In the genomic region with DNA sequence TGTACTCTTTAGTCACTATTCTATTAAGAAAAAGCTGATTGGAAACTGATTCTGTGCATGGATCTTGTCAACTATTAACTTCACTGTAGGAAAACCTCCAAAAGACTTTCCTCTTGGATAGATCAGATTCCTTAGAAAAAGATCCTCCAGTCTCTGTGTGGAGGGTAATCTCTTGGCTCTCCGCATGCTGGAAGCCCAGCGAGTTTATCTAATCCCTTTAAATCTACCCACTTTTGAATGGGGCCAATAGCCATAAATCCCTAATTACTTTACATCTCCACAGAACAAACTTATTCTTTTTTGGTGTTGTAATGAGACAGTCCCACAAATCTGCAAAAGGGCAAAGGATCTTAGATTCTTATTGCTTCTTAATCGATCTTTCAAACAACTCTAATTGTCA, we compare ENCODE assay signal across 22 cellular contexts.
DNase-seq lines count a peak whose midpoint lies in the region; TF ChIP-seq lines count a peak whose summit lies in the region.
"Had no signal": no experiment of that assay in that cellular context is flagged by ENCODE, and none has a peak within 500 bp of the region (broad histone marks: within the 10 kb centered on the region; RNA-seq: fewer than 3 reads in every experiment).

No MANE protein-coding gene starts in this region.

- H4K8ac ChIP-seq in mesendoderm (ENCODE audit: low read depth, low read length), result no peak overlapping the region

- no peaks in the 10 kb centered on the region for H3K4me1 ChIP-seq in mesendoderm (ENCODE audit: control insufficient read depth, low read depth, low read length)
- H3K4me1 ChIP-seq in smooth muscle cell (ENCODE audit: low read depth), result no peaks in the 10 kb centered on the region
- H3K4me1 ChIP-seq: A549 had no signal

- H2AK5ac ChIP-seq in mesendoderm (ENCODE audit: low read length), result no peak overlapping the region

- H3K4me3 ChIP-seq in SK-N-MC (no peak overlapping the region), mesendoderm (ENCODE audit: low read length) (no peak overlapping the region), smooth muscle cell (no peak overlapping the region)
- H3K4me3 ChIP-seq: A549; BLaER1 treated with 17β-estradiol and CSF1 and Interleukin-3, amounts not matched to agents 10 nM and 100 nM; GM12878 had no signal

- no peak overlapping the region for H3K18ac ChIP-seq in mesendoderm (ENCODE audit: low read length)

- H3K9ac ChIP-seq in SK-N-MC (ENCODE audit: insufficient read length), result no peak overlapping the region
- H3K9ac ChIP-seq in mesendoderm (ENCODE audit: low read length), result no peak overlapping the region
- H3K9ac ChIP-seq in smooth muscle cell (ENCODE audit: low read depth), result no peak overlapping the region
- H3K9ac ChIP-seq: BLaER1 treated with 17β-estradiol and CSF1 and Interleukin-3, amounts not matched to agents 10 nM and 100 nM had no signal

- peak overlapping the region; percentile 31 for H2AFZ ChIP-seq in smooth muscle cell (ENCODE audit: low read depth)

- H3F3A ChIP-seq in smooth muscle cell (ENCODE audit: low read depth), result no peaks in the 10 kb centered on the region

- no peak overlapping the region for H3K4ac ChIP-seq in mesendoderm (ENCODE audit: low read depth, low read length)

- DNase-seq in NCI-H82 (lab: John Stamatoyannopoulos, UW) (peak; percentile 4), NCI-H82 treated with DMSO at 0.1 percent for 48 hours (lab: John Stamatoyannopoulos, UW; ENCODE audit: unreplicated experiment) (no peak), SK-N-MC (ENCODE audit: low read depth, low spot score) (no peak), mesendoderm (peak; percentile 8), smooth muscle cell (lab: John Stamatoyannopoulos, UW; ENCODE audit: unreplicated experiment) (no peak), DMS53 (lab: John Stamatoyannopoulos, UW) (no peak)
- no peak for DNase-seq in activated effector memory CD4-positive, alpha-beta T cell treated with Interleukin-2 at 50 U/mL for 16 hours
- DNase-seq in stimulated activated CD4-positive, alpha-beta T cell treated with anti-CD3 and anti-CD28 coated beads, Interleukin-4, amount 100 ng/mL, for 24 hours, result no peak
- DNase-seq: AML-193; CD4-positive, alpha-beta T cell; CD8-positive, alpha-beta T cell; DMS 273 treated with DMSO at 0.1 percent for 48 hours; DMS153; DMS79; DND-41; EL; GDM1 had no signal

- H3K4me2 ChIP-seq in mesendoderm (ENCODE audit: low read length), result no peak overlapping the region
- H3K4me2 ChIP-seq in smooth muscle cell, result no peak overlapping the region
- H3K4me2 ChIP-seq: A549; BLaER1 treated with 17β-estradiol and CSF1 and Interleukin-3, amounts not matched to agents 10 nM and 100 nM had no signal

- H3K79me2 ChIP-seq in mesendoderm (ENCODE audit: control insufficient read depth, insufficient read depth, low read length), result no peaks in the 10 kb centered on the region
- H3K79me2 ChIP-seq in smooth muscle cell (ENCODE audit: low read depth), result no peaks in the 10 kb centered on the region

- H2BK5ac ChIP-seq in mesendoderm (ENCODE audit: low read length), result no peak overlapping the region

- H3K56ac ChIP-seq in mesendoderm (ENCODE audit: low read length), result no peak overlapping the region

- H3K23ac ChIP-seq in mesendoderm (ENCODE audit: low read length), result no peak overlapping the region

- H3K27me3 ChIP-seq in mesendoderm (ENCODE audit: insufficient read depth, low read length, poor library complexity), result no peaks in the 10 kb centered on the region
- no peaks in the 10 kb centered on the region for H3K27me3 ChIP-seq in smooth muscle cell (ENCODE audit: low read depth)
- H3K27me3 ChIP-seq: BLaER1 treated with 17β-estradiol and CSF1 and Interleukin-3, amounts not matched to agents 10 nM and 100 nM had no signal

- H4K5ac ChIP-seq in mesendoderm (ENCODE audit: low read length), result no peak overlapping the region

- H3K27ac ChIP-seq in SK-N-MC, result peak overlapping the region; percentile 98
- H3K27ac ChIP-seq in mesendoderm (ENCODE audit: low read depth, low read length), result no peak overlapping the region
- no peak overlapping the region for H3K27ac ChIP-seq in smooth muscle cell (ENCODE audit: low read depth)
- H3K27ac ChIP-seq: 22Rv1; A549; BLaER1 treated with 17β-estradiol and CSF1 and Interleukin-3, amounts not matched to agents 10 nM and 100 nM; C4-2B had no signal

- no peaks in the 10 kb centered on the region for H3K79me1 ChIP-seq in mesendoderm (ENCODE audit: low read length)

- no peak for TF ChIP-seq CTCF in smooth muscle cell (IDR thresholded peaks at IDR 0.05; ENCODE audit: borderline replicate concordance, insufficient read depth, poor library complexity, severe bottlenecking)

- H2BK120ac ChIP-seq in mesendoderm (ENCODE audit: low read depth, low read length), result no peak overlapping the region

- H3K36me3 ChIP-seq in SK-N-MC (ENCODE audit: insufficient read depth, low read length), result no peaks in the 10 kb centered on the region
- no peaks in the 10 kb centered on the region for H3K36me3 ChIP-seq in mesendoderm (ENCODE audit: control insufficient read depth, insufficient read depth, low read length)
- no peaks in the 10 kb centered on the region for H3K36me3 ChIP-seq in smooth muscle cell (ENCODE audit: low read depth)
- H3K36me3 ChIP-seq: BLaER1 treated with 17β-estradiol and CSF1 and Interleukin-3, amounts not matched to agents 10 nM and 100 nM had no signal

- no CpG with 5 or more reads among the region's 3 CpGs for WGBS in mesendoderm (ENCODE audit: extremely low coverage, insufficient coverage, low lambda C conversion rate)
- 53% methylated on average over 3 of the region's 3 CpGs for WGBS in smooth muscle cell (ENCODE audit: low lambda C conversion rate)

- no peaks in the 10 kb centered on the region for H4K20me1 ChIP-seq in smooth muscle cell (ENCODE audit: low read depth)
- H4K20me1 ChIP-seq: BLaER1 treated with 17β-estradiol and CSF1 and Interleukin-3, amounts not matched to agents 10 nM and 100 nM had no signal

- H3K9me3 ChIP-seq in SK-N-MC (ENCODE audit: low read depth, low read length) (no peaks in the 10 kb centered on the region), smooth muscle cell (replicated peaks; ENCODE audit: low read depth) (no peaks in the 10 kb centered on the region)
- H3K9me3 ChIP-seq: A549; BLaER1 treated with 17β-estradiol and CSF1 and Interleukin-3, amounts not matched to agents 10 nM and 100 nM had no signal

- H2BK15ac ChIP-seq in mesendoderm (replicated peaks; ENCODE audit: low read depth), result no peak overlapping the region

Comparison
In these comparisons a context has a peak if more than half of its experiments do, and no peak if none do; other contexts are left out.
1. DNase-seq: peak in NCI-H82 (single experiment) and mesendoderm (single experiment); none in NCI-H82 treated with DMSO at 0.1 percent for 48 hours (single experiment), SK-N-MC (single experiment), smooth muscle cell (single experiment), activated effector memory CD4-positive, alpha-beta T cell treated with Interleukin-2 at 50 U/mL for 16 hours (single experiment), stimulated activated CD4-positive, alpha-beta T cell treated with anti-CD3 and anti-CD28 coated beads, Interleukin-4, amount 100 ng/mL, for 24 hours (single experiment) and DMS53 (single experiment).